8 cellular contexts compared by ENCODE assay signal in genomic region chr2:219509780-219510511, GRCh38. TPM values are rescaled to one million over a fixed set of nuclear protein-coding genes. Genes with fewer than 3 reads are reported as not detected.
DNase-seq lines count a peak whose midpoint lies in the region; ATAC-seq and TF ChIP-seq lines count a peak whose summit lies in the region.

No MANE protein-coding gene starts in this region.

- in situ Hi-C loops in gastrocnemius medialis (cut with MboI; ENCODE audit: low sequenced_read_pairs in 4 of 4), result no loop called here

- ATAC-seq in GM19467 (IDR thresholded peaks at IDR 0.05; ENCODE audit: unreplicated experiment) (peak; percentile 57), gastrocnemius medialis (peak; percentile 51 to 77)

- no peak for TF ChIP-seq POLR2A in gastrocnemius medialis (IDR thresholded peaks at IDR 0.05)

- H3K4me2 ChIP-seq in KMS-11, result no peak overlapping the region; the same call in 1 of the 2 replicates

- no peak overlapping the region for H3K9ac ChIP-seq in KMS-11

- H3K27ac ChIP-seq in KMS-11 (no peak overlapping the region), gastrocnemius medialis (no peak overlapping the region)

- H3K36me3 ChIP-seq in KMS-11 (ENCODE audit: insufficient read depth), result no peaks in the 10 kb centered on the region
- peaks cover 0 to 13% of the 10 kb centered on the region in 2 donors for H3K36me3 ChIP-seq in gastrocnemius medialis

- intact Hi-C loops in gastrocnemius medialis (cut with DNase I; ENCODE audit: low total_unique reads), result loop anchor here (1.0 kb wide), 1 partner anchor 20 kb away; no protein-coding TSS in a partner anchor

- H3K27me3 ChIP-seq in KMS-11 (ENCODE audit: insufficient read depth, low read depth) (peaks cover 49% of the 10 kb centered on the region), gastrocnemius medialis (peaks cover 23 to 35% (median 34%) of the 10 kb centered on the region in 3 donors)

- TF ChIP-seq CTCF in KMS-11 (conservative IDR thresholded peaks at IDR 0.05; ENCODE audit: low read depth, low read length) (peak; percentile 54; the same call in 1 of the 2 replicates), gastrocnemius medialis (IDR thresholded peaks at IDR 0.05 in 4 of 5, conservative IDR thresholded peaks at IDR 0.05 in 1 of 5) (peak in 4 of 5 experiments; percentile 43 to 74 (median 55))

- no peaks in the 10 kb centered on the region for H3K79me2 ChIP-seq in KMS-11 (ENCODE audit: insufficient read depth, low read depth)

- no peaks in the 10 kb centered on the region for H4K20me1 ChIP-seq in KMS-11 (ENCODE audit: insufficient read depth)

- no peaks in the 10 kb centered on the region for H3K9me3 ChIP-seq in gastrocnemius medialis

- H3K4me1 ChIP-seq in KMS-11 (ENCODE audit: low read depth, poor library complexity, severe bottlenecking) (peaks cover 5% of the 10 kb centered on the region), gastrocnemius medialis (peaks cover 7 to 16% of the 10 kb centered on the region in 2 donors)

- no peak overlapping the region for H2AFZ ChIP-seq in KMS-11 (ENCODE audit: low read depth)

- DNase-seq in CMK (ENCODE audit: low read depth), result peak; percentile 97
- peak; percentile 60 for DNase-seq in SW480 (ENCODE audit: low spot score)
- DNase-seq in astrocyte of the hippocampus (ENCODE audit: low read depth, low spot score), result peak; percentile 77
- peak; percentile 38 to 57 for DNase-seq in hippocampal formation (lab: John Stamatoyannopoulos, UW)
- DNase-seq in gastrocnemius medialis, result no peak
- DNase-seq in NCI-H187 (lab: John Stamatoyannopoulos, UW), result no peak

- H3K4me3 ChIP-seq in KMS-11 (IDR thresholded peaks at IDR 0.05; ENCODE audit: insufficient read depth, low read depth, low read length), result no peak overlapping the region
- H3K4me3 ChIP-seq in gastrocnemius medialis, result peak overlapping the region; percentile 4 to 47 (median 26)

RNA-seq across cellular contexts. Expression of gene ASIC4, which starts 4.3 kb away (rescaled TPM):
- total RNA-seq in gastrocnemius medialis, result under 1 TPM in 1 of 4 donors, not detected in 3; 0.11 TPM

RNA-seq across cellular contexts. Expression of gene GMPPA, which starts 11.3 kb away (rescaled TPM):
- total RNA-seq in gastrocnemius medialis, result 10 to 100 TPM; 18.0 to 25.8 (median 24.4) TPM

RNA-seq across cellular contexts. Expression of gene CHPF, which starts 33.7 kb away (rescaled TPM):
- total RNA-seq in gastrocnemius medialis, result 10 to 100 TPM; 21.0 to 50.5 (median 37.2) TPM

RNA-seq across cellular contexts. Expression of gene TMEM198, which starts 33.9 kb away (rescaled TPM):
- 1 to 10 TPM in 3 of 4 donors, under 1 TPM in 1; 0.87 to 6.7 (median 3.3) TPM for total RNA-seq in gastrocnemius medialis

Comparison
In these comparisons a context has a peak if more than half of its experiments do, and no peak if none do; other contexts are left out.
1. DNase-seq: peak in CMK (single experiment), SW480 (single experiment), astrocyte of the hippocampus (single experiment) and hippocampal formation (2 of 2); none in gastrocnemius medialis (0 of 2) and NCI-H187 (0 of 2).